In genomic region chr21:33058468-33059318, GRCh38 we compare ENCODE assay signal across 15 cellular contexts. TPM values are rescaled to one million over a fixed set of nuclear protein-coding genes. Genes with fewer than 3 reads are reported as not detected.
A peak's percentile ranks its signal among the peaks of the same experiment; 100 is the strongest.
DNase-seq lines count a peak whose midpoint lies in the region; ATAC-seq and TF ChIP-seq lines count a peak whose summit lies in the region.
"Had no signal": no experiment of that assay in that cellular context is flagged by ENCODE, and none has a peak within 500 bp of the region (broad histone marks: within the 10 kb centered on the region; RNA-seq: fewer than 3 reads in every experiment).

No MANE protein-coding gene starts in this region.

- H3K4me3 Mint-ChIP-seq in Calu3 (ENCODE audit: low read depth, unreplicated experiment): no peak overlapping the region
- H3K4me3 Mint-ChIP-seq: brain, neural crest cell had no signal

- H3K4me1 Mint-ChIP-seq in Calu3 (ENCODE audit: low read depth, unreplicated experiment): no peaks in the 10 kb centered on the region

- CTCF ChIA-PET in Calu3 (lab: Charles Lee): no interaction called here

- no peak for TF ChIP-seq CTCF in Calu3 (IDR thresholded peaks at IDR 0.05; ENCODE audit: unreplicated experiment)

- no peaks in the 10 kb centered on the region for H3K36me3 Mint-ChIP-seq in Calu3 (ENCODE audit: insufficient read depth, unreplicated experiment)
- H3K36me3 Mint-ChIP-seq: brain had no signal

- ATAC-seq in HG03175 (IDR thresholded peaks at IDR 0.05; ENCODE audit: unreplicated experiment): no peak

- H3K9me3 Mint-ChIP-seq in Calu3 (ENCODE audit: low read depth, unreplicated experiment): no peaks in the 10 kb centered on the region
- H3K9me3 Mint-ChIP-seq: neural crest cell had no signal

- peak overlapping the region; percentile 4 for H3K27ac ChIP-seq in cingulate gyrus (ENCODE audit: low read depth, low read length)
- H3K27ac ChIP-seq: tibial artery had no signal

- no peak overlapping the region for H3K27ac Mint-ChIP-seq in Calu3 (ENCODE audit: unreplicated experiment)
- H3K27ac Mint-ChIP-seq: brain had no signal

- no TSS peak for BruUV-seq in Calu3 (replicated peaks; lab: Mats Ljungman, UMichigan)

- DNase-seq in NCI-H1417 (lab: John Stamatoyannopoulos, UW) (peak in 2 of 3 experiments; percentile 34 to 74), NCI-H1417 treated with DMSO at 0.1 percent for 48 hours (lab: John Stamatoyannopoulos, UW) (no peak), NCI-H1092 (lab: John Stamatoyannopoulos, UW) (peak; percentile 19), pons (ENCODE audit: low spot score) (peak; percentile 77), DMS79 treated with DMSO at 0.1 percent for 48 hours (lab: John Stamatoyannopoulos, UW) (no peak), Calu3 (no peak)
- DNase-seq: 8988T; activated CD4-positive, alpha-beta T cell treated with anti-CD3 and anti-CD28 coated beads, Interleukin-2, amount 50 U/mL, for 4 hours; activated effector memory CD4-positive, alpha-beta T cell treated with anti-CD3 and anti-CD28 coated beads, Interleukin-2, amount 50 U/mL, for 16 hours; kidney; tibial artery had no signal

- peaks cover 100% of the 10 kb centered on the region for H3K27me3 Mint-ChIP-seq in Calu3 (ENCODE audit: unreplicated experiment)

- intact Hi-C loops in Calu3 (cut with micrococcal nuclease; ENCODE audit: unreplicated experiment): no loop called here

RNA-seq across cellular contexts. Expression of gene OLIG1, which starts 11.2 kb away (rescaled TPM):
- total RNA-seq in Calu3 (2022): not detected in 2 replicates

RNA-seq across cellular contexts. Expression of gene OLIG2, which starts 33.0 kb away (rescaled TPM):
- total RNA-seq in Calu3 (2022): not detected in 2 replicates
- total RNA-seq: kidney had no signal

Comparison
In these comparisons a context has a peak if more than half of its experiments do, and no peak if none do; other contexts are left out.
1. DNase-seq: peak in NCI-H1417 (2 of 3), NCI-H1092 (single experiment) and pons (single experiment); none in NCI-H1417 treated with DMSO at 0.1 percent for 48 hours (single experiment), DMS79 treated with DMSO at 0.1 percent for 48 hours (single experiment) and Calu3 (single experiment).